In the genomic region with DNA sequence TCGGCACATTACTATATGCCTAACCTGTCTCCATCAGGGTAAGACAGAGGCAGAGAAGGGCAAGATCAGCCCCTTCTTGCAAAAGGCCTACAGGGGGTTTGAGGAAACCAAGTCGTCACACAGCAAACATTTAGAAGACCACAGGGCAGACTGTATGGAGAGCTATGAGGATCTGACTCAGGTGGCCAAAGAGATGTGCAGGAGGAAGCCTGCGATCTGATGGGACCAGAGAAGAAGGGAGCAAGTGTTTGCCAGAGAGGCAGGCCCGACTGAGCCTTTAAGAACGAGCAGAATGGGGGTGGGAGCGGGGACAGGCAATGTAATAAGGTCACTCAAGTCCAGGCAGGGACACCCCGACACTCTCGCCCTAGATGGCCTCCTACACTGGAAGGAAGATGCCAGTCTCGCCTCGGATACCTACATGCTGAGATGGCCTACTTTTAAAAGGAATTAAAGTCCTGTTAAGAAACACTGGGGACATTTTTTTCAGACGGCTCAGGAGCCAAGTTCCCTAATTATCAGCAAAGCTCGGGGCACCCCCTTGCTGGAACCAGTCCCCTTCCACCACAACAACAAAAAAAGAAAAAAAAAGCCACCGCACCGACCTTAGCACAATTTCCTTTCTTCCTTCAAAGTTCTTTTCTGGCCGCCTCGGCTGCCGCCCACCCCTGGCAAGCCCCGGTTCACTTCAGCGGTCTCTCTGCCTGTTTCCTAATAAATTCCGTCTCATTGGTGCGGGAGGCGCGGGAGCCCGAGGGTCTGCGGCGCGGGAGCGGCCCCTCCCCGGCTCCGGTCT, we compare ENCODE assay signal across 8 cellular contexts. TPM values are rescaled to one million over a fixed set of nuclear protein-coding genes. Genes with fewer than 3 reads are reported as not detected.
A peak's percentile ranks its signal among the peaks of the same experiment; 100 is the strongest.
DNase-seq lines count a peak whose midpoint lies in the region; ATAC-seq, FAIRE-seq and TF ChIP-seq lines count a peak whose summit lies in the region.

No MANE protein-coding gene starts in this region.

- no peak overlapping the region for H2AFZ ChIP-seq in H1 (ENCODE audit: low read length)
- peak overlapping the region; percentile 94 for H2AFZ ChIP-seq in neural progenitor cell (replicated peaks)

- H3K14ac ChIP-seq in H1 (ENCODE audit: insufficient read length): no peak overlapping the region

- DNase-seq in OCI-M1 (lab: John Stamatoyannopoulos, UW): peak; percentile 60
- DNase-seq in H1 (ENCODE audit: low read depth in 1 of 2, low spot score in 2 of 2): no peak
- DNase-seq in neural progenitor cell (ENCODE audit: low spot score): no peak
- no peak for DNase-seq in activated CD8-positive, alpha-beta memory T cell treated with anti-CD3 and anti-CD28 coated beads for 24 hours
- DNase-seq in NCI-H1092 (lab: John Stamatoyannopoulos, UW): no peak
- no peak for DNase-seq in H4 (ENCODE audit: low spot score)

- WGBS in H1 (ENCODE audit: extremely low coverage in 1 of 2, insufficient coverage in 1 of 2, insufficient read length in 1 of 2, insufficient replicate concordance in 2 of 2, low coverage in 1 of 2, low lambda C conversion rate in 2 of 2, missing lambda C conversion rate in 1 of 2), 2 experiments: 14% methylated on average over 28 of the region's 30 CpGs; no CpG with 5 or more reads in 1 of the 2 experiments

- no peak overlapping the region for H4K8ac ChIP-seq in H1 (ENCODE audit: extremely low read depth, insufficient read depth, low read length)

- H2AK5ac ChIP-seq in H1 (ENCODE audit: low read depth, low read length): 0 out of 2 replicates have a peak overlapping the region, but pooled peaks have one; percentile 65

- TF ChIP-seq CTCF in GM12875 (IDR thresholded peaks at IDR 0.05; ENCODE audit: borderline replicate concordance, insufficient read depth, low read depth, low read length) (no peak), H1 (IDR thresholded peaks at IDR 0.05; ENCODE audit: control extremely low read depth in 1 of 3, insufficient read depth in 1 of 3, low read depth in 1 of 3, low read length in 3 of 3) (no peak), neural progenitor cell (IDR thresholded peaks at IDR 0.05) (no peak)

- H4K5ac ChIP-seq in H1 (ENCODE audit: insufficient read length, low read depth, low read length): no peak overlapping the region

- peak overlapping the region; percentile 23; the same call in 1 of the 2 replicates for H2BK12ac ChIP-seq in H1 (ENCODE audit: low read depth, low read length)

- no peak for ATAC-seq in GM18502 (IDR thresholded peaks at IDR 0.05; ENCODE audit: poor library complexity, unreplicated experiment)

- H3K4me3 Mint-ChIP-seq in neural progenitor cell: peak overlapping the region; percentile 92

- peaks cover 4 to 15% (median 7%) of the 10 kb centered on the region in 4 experiments; a peak in 6 of 7 replicates for H3K4me1 ChIP-seq in H1 (replicated peaks in 1 of 4; ENCODE audit: control insufficient read depth in 3 of 4, insufficient read depth in 4 of 4, low read length in 3 of 4)
- H3K4me1 ChIP-seq in neural progenitor cell: peaks cover 9% of the 10 kb centered on the region

- peaks cover 5% of the 10 kb centered on the region for H3K27me3 Mint-ChIP-seq in neural progenitor cell (ENCODE audit: insufficient read depth, low read depth)

- no peak overlapping the region for H2BK20ac ChIP-seq in H1 (ENCODE audit: low read length)

- H2BK5ac ChIP-seq in H1 (ENCODE audit: low read depth, low read length): no peak overlapping the region

- no peak for TF ChIP-seq RAD21 in H1 (IDR thresholded peaks at IDR 0.05 in 1 of 2, conservative IDR thresholded peaks at IDR 0.05 in 1 of 2; ENCODE audit: low read depth in 2 of 2, low read length in 2 of 2)

- no peak overlapping the region for H4K91ac ChIP-seq in H1 (replicated peaks; ENCODE audit: insufficient read length, low read length)

- H3K4me3 ChIP-seq in GM12875 (ENCODE audit: low read depth, low read length) (peak overlapping the region; percentile 83), H1 (ENCODE audit: extremely low read depth in 1 of 4, insufficient read depth in 2 of 4, low read depth in 3 of 4, low read length in 4 of 4) (peak overlapping the region; percentile 63 to 86 (median 76)), neural progenitor cell (peak overlapping the region; percentile 71)

- H3K36me3 ChIP-seq in H1 (ENCODE audit: control insufficient read depth in 2 of 4, insufficient read depth in 4 of 4, low read length in 3 of 4) (no peaks in the 10 kb centered on the region; a peak in 1 of 8 replicates), neural progenitor cell (no peaks in the 10 kb centered on the region)

- CTCF ChIA-PET in H1 (lab: Charles Lee; ENCODE audit: partially characterized antibody): interaction anchor here (1.3 kb wide), 1 partner anchor 107 kb away, joined by 3 read pairs; no protein-coding TSS in a partner anchor

- H3K27me3 ChIP-seq in H1 (replicated peaks in 1 of 4; ENCODE audit: control insufficient read depth in 3 of 4, extremely low read depth in 1 of 4, insufficient read depth in 3 of 4, low read length in 3 of 4): peaks cover 0 to 4% (median 0%) of the 10 kb centered on the region in 4 experiments; a peak in 4 of 7 replicates
- H3K27me3 ChIP-seq in neural progenitor cell: peaks cover 38% of the 10 kb centered on the region

- H3K27ac ChIP-seq in H1 (ENCODE audit: low read depth, low read length) (no peak overlapping the region), neural progenitor cell (no peak overlapping the region)

- no peak overlapping the region for H3K56ac ChIP-seq in H1 (replicated peaks; ENCODE audit: insufficient read length, low read depth, low read length)

- peaks cover 5% of the 10 kb centered on the region for H3F3A ChIP-seq in neural progenitor cell (ENCODE audit: low read depth)

- FAIRE-seq in H1 (lab: Jason Lieb, UNC): no peak

- H3K27ac Mint-ChIP-seq in neural progenitor cell: peak overlapping the region; percentile 14

- no peak overlapping the region for H2BK120ac ChIP-seq in H1 (replicated peaks; ENCODE audit: low read depth, low read length)

- peak overlapping the region; percentile 65 to 86 (median 75); a peak in 6 of 7 replicates for H3K9ac ChIP-seq in H1 (replicated peaks in 1 of 4; ENCODE audit: extremely low read depth in 1 of 4, low read depth in 3 of 4, low read length in 3 of 4)
- no peak overlapping the region for H3K9ac ChIP-seq in neural progenitor cell

- H3K4me1 Mint-ChIP-seq in neural progenitor cell: peaks cover 25% of the 10 kb centered on the region

- POLR2A ChIA-PET in H1 (lab: Charles Lee; ENCODE audit: partially characterized antibody): interaction anchor here (0.7 to 1.2 kb wide), 4 partner anchors 9 to 88 kb away, joined by 3 to 6 read pairs (median 4); no protein-coding TSS in a partner anchor

- no peaks in the 10 kb centered on the region for H3K9me3 Mint-ChIP-seq in neural progenitor cell

- no peak for TF ChIP-seq POLR2A in H1 (IDR thresholded peaks at IDR 0.05; ENCODE audit: control extremely low read depth in 1 of 2, low read depth in 2 of 2, low read length in 2 of 2)

- peak overlapping the region; percentile 48 for H3K18ac ChIP-seq in H1 (ENCODE audit: extremely low read depth, low read length)

- H3K36me3 Mint-ChIP-seq in neural progenitor cell: peaks cover 7% of the 10 kb centered on the region

- no peaks in the 10 kb centered on the region for H3K9me3 ChIP-seq in H1 (ENCODE audit: insufficient read depth in 2 of 2, low read depth in 1 of 2, low read length in 1 of 2)
- H3K9me3 ChIP-seq in neural progenitor cell (ENCODE audit: low read depth): no peaks in the 10 kb centered on the region

- H3K79me2 ChIP-seq in H1 (ENCODE audit: control insufficient read depth in 1 of 2, insufficient read depth in 2 of 2, low read length in 2 of 2) (peaks cover 4 to 43% of the 10 kb centered on the region in 2 experiments; a peak in 3 of 4 replicates), neural progenitor cell (ENCODE audit: low read depth) (no peaks in the 10 kb centered on the region)

- no peak overlapping the region for H3K23ac ChIP-seq in H1 (ENCODE audit: insufficient read length)

- TF ChIP-seq EP300 in H1 (IDR thresholded peaks at IDR 0.05; ENCODE audit: borderline replicate concordance in 1 of 2, low read depth in 2 of 2, low read length in 2 of 2): no peak

- peaks cover 14% of the 10 kb centered on the region; the same call in 1 of the 2 replicates for H3K23me2 ChIP-seq in H1 (ENCODE audit: low read depth, low read length)

- H2BK15ac ChIP-seq in H1 (ENCODE audit: low read length): no peak overlapping the region

- H3K4ac ChIP-seq in H1 (replicated peaks; ENCODE audit: insufficient read length, low read depth, low read length): no peak overlapping the region

- H4K20me1 ChIP-seq in H1 (replicated peaks in 1 of 2; ENCODE audit: control insufficient read depth in 1 of 2, insufficient read depth in 2 of 2, low read length in 2 of 2) (peaks cover 3 to 16% of the 10 kb centered on the region in 2 experiments), neural progenitor cell (ENCODE audit: low read depth) (no peaks in the 10 kb centered on the region)

- H3K4me2 ChIP-seq in H1 (ENCODE audit: insufficient read depth in 1 of 2, low read depth in 2 of 2, low read length in 2 of 2): peak overlapping the region; percentile 85 to 97
- H3K4me2 ChIP-seq in neural progenitor cell: peak overlapping the region; percentile 90

- H3K79me1 ChIP-seq in H1 (ENCODE audit: low read depth, low read length): peaks cover 14% of the 10 kb centered on the region; the same call in 1 of the 2 replicates

RNA-seq across cellular contexts. Expression of a gene that starts 1.5 kb away (rescaled TPM):
- 29.3 and 29.4 TPM in 2 replicates for total RNA-seq in H1 (2021; fragmentation: NEBNext Ultra II Directional; extraction: Animal tissue kit (Norgen Biotek cat#: 25700))
- polyA plus RNA-seq in H1 (2011; rRNA removed): 33.1 and 45.9 TPM in 2 replicates
- polyA plus RNA-seq in H1 (2011; cell fraction: cytosol; rRNA removed): 27.8 TPM
- 87.1 TPM for polyA plus RNA-seq in H1 (2011; cell fraction: nucleus; rRNA removed)
- polyA plus RNA-seq in H1 (2012, experiment 1 of 2): 20.0 to 23.2 TPM (median 21.2 TPM) in 4 replicates
- 19.3 TPM for polyA plus RNA-seq in H1 (2012, experiment 2 of 2)
- polyA plus RNA-seq in H1 (2013, experiment 1 of 2): 18.7 TPM
- 20.6 TPM for polyA plus RNA-seq in H1 (2013, experiment 2 of 2)
- polyA minus RNA-seq in H1 (2011; rRNA and poly(A)+ RNA removed): 53.5 and 60.7 TPM in 2 replicates
- polyA minus RNA-seq in H1 (2011; cell fraction: cytosol; rRNA and poly(A)+ RNA removed): 20.0 TPM
- polyA minus RNA-seq in H1 (2011; cell fraction: nucleus; rRNA and poly(A)+ RNA removed): 39.1 TPM
- 3.4 and 7.3 TPM in 2 replicates for total RNA-seq in neural progenitor cell (ENCODE audit: low replicate concordance)
- 8.6 and 11.1 TPM in 2 replicates for total RNA-seq in H4 (2014; rRNA removed; shearing (Covaris generic))

RNA-seq across cellular contexts. Expression of a gene that starts 42.7 kb away (rescaled TPM):
- 13.5 and 17.0 TPM in 2 replicates for total RNA-seq in H1 (2021; fragmentation: NEBNext Ultra II Directional; extraction: Animal tissue kit (Norgen Biotek cat#: 25700))
- 6.3 and 9.0 TPM in 2 replicates for polyA plus RNA-seq in H1 (2011; rRNA removed)
- polyA plus RNA-seq in H1 (2011; cell fraction: cytosol; rRNA removed): 7.1 TPM
- 11.7 TPM for polyA plus RNA-seq in H1 (2011; cell fraction: nucleus; rRNA removed)
- polyA plus RNA-seq in H1 (2012, experiment 1 of 2): 10.4 to 12.7 TPM (median 11.1 TPM) in 4 replicates
- 12.7 TPM for polyA plus RNA-seq in H1 (2012, experiment 2 of 2)
- polyA plus RNA-seq in H1 (2013, experiment 1 of 2): 7.8 TPM
- 7.9 TPM for polyA plus RNA-seq in H1 (2013, experiment 2 of 2)
- polyA minus RNA-seq in H1 (2011; rRNA and poly(A)+ RNA removed): 12.5 and 14.9 TPM in 2 replicates
- 4.8 TPM for polyA minus RNA-seq in H1 (2011; cell fraction: cytosol; rRNA and poly(A)+ RNA removed)
- 8.9 TPM for polyA minus RNA-seq in H1 (2011; cell fraction: nucleus; rRNA and poly(A)+ RNA removed)
- 4.2 and 6.8 TPM in 2 replicates for total RNA-seq in neural progenitor cell (ENCODE audit: low replicate concordance)
- total RNA-seq in H4 (2014; rRNA removed; shearing (Covaris generic)): 7.9 and 11.5 TPM in 2 replicates
